Comparison of ENCODE assay signal across 10 cellular contexts in genomic region chr11:118156531-118157185, GRCh38. TPM values are rescaled to one million over a fixed set of nuclear protein-coding genes. Genes with fewer than 3 reads are reported as not detected.
DNase-seq lines count a peak whose midpoint lies in the region; ATAC-seq, FAIRE-seq and TF ChIP-seq lines count a peak whose summit lies in the region.
"Had no signal": no experiment of that assay in that cellular context is flagged by ENCODE, and none has a peak within 500 bp of the region (broad histone marks: within the 10 kb centered on the region; RNA-seq: fewer than 3 reads in every experiment).

No MANE protein-coding gene starts in this region.

- TF ChIP-seq POLR2A in heart left ventricle (IDR thresholded peaks at IDR 0.05), result no peak
- no peak for TF ChIP-seq POLR2A in GM12891 (IDR thresholded peaks at IDR 0.05; ENCODE audit: low read depth, low read length)
- TF ChIP-seq POLR2A in adrenal gland (IDR thresholded peaks at IDR 0.05), result no peak

- intact Hi-C loops in Right ventricle myocardium inferior (cut with DNase I), result no loop called here
- intact Hi-C loops in cardiac septum (cut with DNase I), result no loop called here
- intact Hi-C loops in heart left ventricle (cut with DNase I), result no loop called here
- intact Hi-C loops in adrenal gland (cut with DNase I), result no loop called here

- H3K4me1 ChIP-seq in heart left ventricle, result peaks cover 0 to 30% (median 8%) of the 10 kb centered on the region in 12 donors
- peaks cover 0 to 10% of the 10 kb centered on the region in 2 donors for H3K4me1 ChIP-seq in adrenal gland (replicated peaks in 1 of 2)

- no peak for TF ChIP-seq CTCF in heart left ventricle (IDR thresholded peaks at IDR 0.05)
- no peak for TF ChIP-seq CTCF in adrenal gland (IDR thresholded peaks at IDR 0.05)

- H3K9me3 ChIP-seq in heart left ventricle (no peaks in the 10 kb centered on the region), adrenal gland (replicated peaks in 1 of 3) (no peaks in the 10 kb centered on the region)

- DNase-seq in Right ventricle myocardium inferior (ENCODE audit: missing footprints) (peak; percentile 71), cardiac septum (ENCODE audit: low spot score) (no peak), NCI-H69 (lab: John Stamatoyannopoulos, UW) (peak; percentile 86), heart left ventricle (no peak), GM12891 (ENCODE audit: insufficient read length, low spot score) (no peak), adrenal gland (no peak)
- peak; percentile 16 for DNase-seq in stimulated activated naive CD4-positive, alpha-beta T cell treated with Interleukin-2 at 50 U/mL for 16 hours (lab: John Stamatoyannopoulos, UW)
- DNase-seq: NCI-H524 treated with DMSO at 0.1 percent for 48 hours had no signal

- H3K27me3 ChIP-seq in heart left ventricle, result peaks cover 0 to 60% (median 5%) of the 10 kb centered on the region in 9 donors
- H3K27me3 ChIP-seq in adrenal gland, result peaks cover 29% of the 10 kb centered on the region

- no peak for FAIRE-seq in GM12891 (lab: Jason Lieb, UNC)

- no peaks in the 10 kb centered on the region for H3K36me3 ChIP-seq in heart left ventricle
- H3K36me3 ChIP-seq in adrenal gland (replicated peaks in 1 of 2), result no peaks in the 10 kb centered on the region

- WGBS in heart left ventricle, 4 donors, result 12 to 19% (median 16%) methylated on average over 18 to 21 of the region's 21 CpGs
- WGBS in adrenal gland, 4 donors, result 1 to 6% (median 4%) methylated on average over 15 to 21 of the region's 21 CpGs

- peak overlapping the region in 1 of 12 donors; percentile 21 for H3K4me3 ChIP-seq in heart left ventricle
- H3K4me3 ChIP-seq in adrenal gland, result no peak overlapping the region

- peak; percentile 24 for ATAC-seq in Right ventricle myocardium inferior
- peak in 3 of 4 donors; percentile 37 to 42 (median 38) for ATAC-seq in heart left ventricle
- ATAC-seq in HG03135 (IDR thresholded peaks at IDR 0.05; ENCODE audit: unreplicated experiment), result no peak

- H3K27ac ChIP-seq in heart left ventricle, result no peak overlapping the region
- H3K27ac ChIP-seq in adrenal gland, result no peak overlapping the region

TF ChIP-seq in GM12891, 5 proteins besides CTCF, POLR2A, EP300 and RAD21:
- TF ChIP-seq PAX5 (IDR thresholded peaks at IDR 0.05; ENCODE audit: insufficient read depth, low read length, severe bottlenecking) (no peak), SPI1 (IDR thresholded peaks at IDR 0.05; ENCODE audit: low read depth, low read length) (no peak), TAF1 (IDR thresholded peaks at IDR 0.05; ENCODE audit: low read depth, low read length) (no peak), POU2F2 (IDR thresholded peaks at IDR 0.05; ENCODE audit: low read depth, low read length) (no peak), POLR2AphosphoS5 (IDR thresholded peaks at IDR 0.05; ENCODE audit: low read depth, low read length) (no peak)

RNA-seq across cellular contexts. Expression of gene SCN4B, which starts 4.0 kb away (rescaled TPM):
- 12.6 TPM for total RNA-seq in Right ventricle myocardium inferior
- total RNA-seq in cardiac septum, result 17.0 TPM
- 10 to 100 TPM in 6 of 9 donors, 1 to 10 TPM in 3; 2.1 to 16.9 (median 12.7) TPM for total RNA-seq in heart left ventricle
- polyA plus RNA-seq in heart left ventricle, result 1 to 10 TPM; 6.4 to 8.6 TPM
- polyA plus RNA-seq in GM12891 (2012; ENCODE audit: low read depth, missing spikeins), result 0.04 TPM
- 10 to 100 TPM in 2 of 8 donors, 1 to 10 TPM in 6; 2.9 to 16.9 (median 6.9) TPM for total RNA-seq in adrenal gland
- polyA plus RNA-seq in adrenal gland, result 1 to 10 TPM; 1.7 to 5.9 (median 1.8) TPM

RNA-seq across cellular contexts. Expression of gene SCN2B, which starts 19.8 kb away (rescaled TPM):
- total RNA-seq in Right ventricle myocardium inferior (18.3 TPM), cardiac septum (20.0 TPM), heart left ventricle (10 to 100 TPM in 5 of 9 donors, 1 to 10 TPM in 4; 3.6 to 32.5 (median 11.8) TPM), adrenal gland (under 1 TPM; 0.09 to 0.96 (median 0.34) TPM)
- polyA plus RNA-seq in heart left ventricle (10 to 100 TPM in 1 of 2 donors, 1 to 10 TPM in 1; 5.0 to 17.5 TPM), adrenal gland (under 1 TPM; 0.10 to 0.84 (median 0.40) TPM)
- polyA plus RNA-seq in GM12891 (2012; ENCODE audit: low read depth, missing spikeins), result not detected
- total RNA-seq: Daoy had no signal

Comparison
In these comparisons a context has a peak if more than half of its experiments do, and no peak if none do; other contexts are left out.
1. DNase-seq: peak in Right ventricle myocardium inferior (single experiment), NCI-H69 (single experiment) and stimulated activated naive CD4-positive, alpha-beta T cell treated with Interleukin-2 at 50 U/mL for 16 hours (single experiment); none in cardiac septum (single experiment), heart left ventricle (0 of 5), GM12891 (single experiment) and adrenal gland (0 of 7).